8 cellular contexts compared by ENCODE assay signal in the genomic region with DNA sequence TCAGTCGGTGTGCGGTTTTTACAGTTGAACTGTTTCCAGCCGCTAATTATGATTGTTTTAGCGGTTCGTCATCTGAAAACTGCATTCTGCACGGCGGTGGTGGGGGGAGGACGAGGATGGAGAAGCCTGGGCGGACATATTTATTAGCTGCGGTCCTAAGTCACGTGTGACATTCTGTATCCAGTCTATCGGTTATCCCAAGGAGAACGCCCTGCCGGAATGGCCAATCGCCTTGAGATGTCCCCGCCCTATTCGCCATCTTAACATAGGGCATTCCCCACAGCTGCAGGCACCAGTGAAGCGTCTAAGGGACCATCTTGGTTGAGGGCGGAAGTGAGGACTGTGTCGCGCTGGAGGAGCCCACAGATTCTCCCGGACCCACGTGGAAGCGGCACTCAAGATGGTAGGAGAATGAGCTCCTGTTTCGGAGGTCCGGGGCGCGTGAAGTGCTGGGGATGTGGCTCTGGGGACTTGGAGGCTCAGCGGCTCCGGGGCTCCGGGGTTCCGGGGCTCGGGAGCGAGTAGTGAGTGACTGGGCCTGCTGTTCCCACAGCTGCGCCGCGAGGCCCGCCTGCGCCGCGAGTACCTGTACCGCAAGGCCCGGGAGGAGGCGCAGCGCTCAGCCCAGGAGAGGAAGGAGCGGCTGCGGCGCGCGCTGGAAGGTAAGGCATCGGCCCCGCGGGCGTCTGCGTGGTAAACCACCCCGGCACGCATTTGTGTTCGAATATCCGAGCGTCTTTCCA. TPM values are rescaled to one million over a fixed set of nuclear protein-coding genes. Genes with fewer than 3 reads are reported as not detected.
A peak's percentile ranks its signal among the peaks of the same experiment; 100 is the strongest.
DNase-seq lines count a peak whose midpoint lies in the region; ATAC-seq and TF ChIP-seq lines count a peak whose summit lies in the region.

TSS of gene IMP4 (plus strand) at position 365 of the 743 bp plus-strand sequence. CDS start at position 401, 36 bp downstream.

- no peak for TF ChIP-seq EP300 in ovary (IDR thresholded peaks at IDR 0.05)

- peak; percentile 15 for TF ChIP-seq POLR2A in ovary (IDR thresholded peaks at IDR 0.05)

- peak within 1 kb of the TSS; percentile 100 for H3K4me3 Mint-ChIP-seq in activated naive CD8-positive, alpha-beta T cell treated with anti-CD3 and anti-CD28 coated beads for 36 hours

- H3K9me3 Mint-ChIP-seq in activated naive CD8-positive, alpha-beta T cell treated with anti-CD3 and anti-CD28 coated beads for 36 hours, result no peaks in the 10 kb centered on the region

- peaks cover 47% of the 10 kb centered on the region for H3K36me3 Mint-ChIP-seq in activated naive CD8-positive, alpha-beta T cell treated with anti-CD3 and anti-CD28 coated beads for 36 hours

- no peaks in the 10 kb centered on the region for H3K27me3 ChIP-seq in ovary
- H3K27me3 ChIP-seq in tibial artery, result no peaks in the 10 kb centered on the region

- H3K9me3 ChIP-seq in ovary (no peaks in the 10 kb centered on the region), tibial artery (no peaks in the 10 kb centered on the region)

- no peaks in the 10 kb centered on the region for H3K27me3 Mint-ChIP-seq in activated naive CD8-positive, alpha-beta T cell treated with anti-CD3 and anti-CD28 coated beads for 36 hours

- H3K27ac Mint-ChIP-seq in activated naive CD8-positive, alpha-beta T cell treated with anti-CD3 and anti-CD28 coated beads for 36 hours, result peak within 1 kb of the TSS; percentile 99

- TF ChIP-seq CTCF in GM10266 (IDR thresholded peaks at IDR 0.05; ENCODE audit: control insufficient read depth, insufficient read depth, low read depth, missing control alignments), result peak; percentile 30
- TF ChIP-seq CTCF in ovary (IDR thresholded peaks at IDR 0.05), result peak in 1 of 3 donors; percentile 30
- TF ChIP-seq CTCF in tibial artery (IDR thresholded peaks at IDR 0.05), result peak; percentile 5 to 13

- peaks cover 3% of the 10 kb centered on the region for H3K4me1 ChIP-seq in ovary (ENCODE audit: insufficient read depth)
- peaks cover 0 to 23% (median 13%) of the 10 kb centered on the region in 4 donors for H3K4me1 ChIP-seq in tibial artery

- no peaks in the 10 kb centered on the region for H3K36me3 ChIP-seq in ovary
- peaks cover 44 to 59% (median 51%) of the 10 kb centered on the region in 3 donors for H3K36me3 ChIP-seq in tibial artery

- H3K4me1 Mint-ChIP-seq in activated naive CD8-positive, alpha-beta T cell treated with anti-CD3 and anti-CD28 coated beads for 36 hours, result peaks cover 30% of the 10 kb centered on the region

- WGBS in ovary, 3 donors, result 0 to 1% (median 0%) methylated on average over 53 to 60 of the region's 60 CpGs

- peak within 1 kb of the TSS; percentile 79 for H3K4me3 ChIP-seq in ovary
- H3K4me3 ChIP-seq in tibial artery, result peak within 1 kb of the TSS; percentile 77 to 86

- intact Hi-C loops in head of caudate nucleus (cut with DNase I), result loop anchor here (5.0 kb wide), 1 partner anchor 160 kb away; the partner anchor contains the start of genes MZT2B and SMPD4
- intact Hi-C loops in ovary (cut with DNase I), result loop anchor here in 2 of 4 donors (5.0 to 10.0 kb wide), 2 partner anchors 158 to 160 kb away; partner anchors contain the start of genes MZT2B (in 2 of the 2) and SMPD4 (in 2 of the 2)
- intact Hi-C loops in tibial artery (cut with DNase I; ENCODE audit: low total_unique reads), result loop anchor here (5.0 kb wide), 1 partner anchor 160 kb away; the partner anchor contains the start of genes MZT2B and SMPD4

- DNase-seq in GM10266 (ENCODE audit: extremely low spot score) (peak; percentile 90), NCI-H1092 treated with DMSO at 0.1 percent for 48 hours (lab: John Stamatoyannopoulos, UW) (peak; percentile 97), SKM-1 treated with dmso at 0.1 percent for 144 hours (lab: John Stamatoyannopoulos, UW; ENCODE audit: unreplicated experiment) (peak; percentile 98), head of caudate nucleus (peak; percentile 93 to 100 (median 99)), ovary (peak; percentile 94 to 98 (median 94)), tibial artery (peak; percentile 99)
- DNase-seq in activated naive CD8-positive, alpha-beta T cell treated with anti-CD3 and anti-CD28 coated beads for 36 hours, result peak; percentile 92

- H3K27ac ChIP-seq in ovary (peak within 1 kb of the TSS; percentile 45 to 85), tibial artery (peak within 1 kb of the TSS; percentile 84 to 88)

- ATAC-seq in HG02610 (IDR thresholded peaks at IDR 0.05; ENCODE audit: unreplicated experiment), result peak; percentile 91

RNA-seq across cellular contexts. Expression of gene IMP4, which starts in this region (rescaled TPM):
- total RNA-seq in activated naive CD8-positive, alpha-beta T cell treated with anti-CD3 and anti-CD28 coated beads for 36 hours, result 100 to 1,000 TPM; 225 TPM
- 10 to 100 TPM; 40.8 to 74.0 (median 54.4) TPM for total RNA-seq in ovary
- polyA plus RNA-seq in ovary, result 10 to 100 TPM; 24.8 to 51.4 TPM

Comparison
In these comparisons a context has a peak if more than half of its experiments do, and no peak if none do; other contexts are left out.
1. Peak in every context shown above with its lines: DNase-seq, ATAC-seq, H3K4me3 ChIP-seq and H3K27ac ChIP-seq.